ENCODE assay signal across 15 cellular contexts in genomic region chr4:147741190-147741788, GRCh38. TPM values are rescaled to one million over a fixed set of nuclear protein-coding genes. Genes with fewer than 3 reads are reported as not detected.
DNase-seq lines count a peak whose midpoint lies in the region; ATAC-seq and TF ChIP-seq lines count a peak whose summit lies in the region.
"Had no signal": no experiment of that assay in that cellular context is flagged by ENCODE, and none has a peak within 500 bp of the region (broad histone marks: within the 10 kb centered on the region; RNA-seq: fewer than 3 reads in every experiment).

No MANE protein-coding gene starts in this region.

- H3K4me1 Mint-ChIP-seq in activated CD8-positive, alpha-beta T cell treated with anti-CD3 and anti-CD28 coated beads, Interleukin-2, amount 10 ng/mL, durations not matched to agents 7 days and 5 days (ENCODE audit: low read depth) = peaks cover 25% of the 10 kb centered on the region
- H3K4me1 Mint-ChIP-seq in activated CD8-positive, alpha-beta T cell treated with anti-CD3 and anti-CD28 coated beads for 36 hours (ENCODE audit: low read depth) = peaks cover 9% of the 10 kb centered on the region
- H3K4me1 Mint-ChIP-seq in glutamatergic neuron (ENCODE audit: low read depth, unreplicated experiment) = peaks cover 25% of the 10 kb centered on the region
- peaks cover 39% of the 10 kb centered on the region for H3K4me1 Mint-ChIP-seq in type B pancreatic cell (ENCODE audit: unreplicated experiment)

- no peak overlapping the region for H3K4me3 Mint-ChIP-seq in activated CD8-positive, alpha-beta T cell treated with anti-CD3 and anti-CD28 coated beads, Interleukin-2, amount 10 ng/mL, durations not matched to agents 7 days and 5 days
- H3K4me3 Mint-ChIP-seq in activated CD8-positive, alpha-beta T cell treated with anti-CD3 and anti-CD28 coated beads for 36 hours = no peak overlapping the region
- no peak overlapping the region for H3K4me3 Mint-ChIP-seq in glutamatergic neuron (ENCODE audit: unreplicated experiment)
- H3K4me3 Mint-ChIP-seq in type B pancreatic cell = peak overlapping the region; percentile 65
- H3K4me3 Mint-ChIP-seq: activated naive CD8-positive, alpha-beta T cell had no signal

- no peak overlapping the region for H3K4me3 ChIP-seq in adipocyte (ENCODE audit: low read length)
- no peak overlapping the region for H3K4me3 ChIP-seq in coronary artery
- H3K4me3 ChIP-seq: left lung had no signal

- H3K36me3 Mint-ChIP-seq in activated CD8-positive, alpha-beta T cell treated with anti-CD3 and anti-CD28 coated beads, Interleukin-2, amount 10 ng/mL, durations not matched to agents 7 days and 5 days (ENCODE audit: low read depth) = no peaks in the 10 kb centered on the region
- H3K36me3 Mint-ChIP-seq in activated CD8-positive, alpha-beta T cell treated with anti-CD3 and anti-CD28 coated beads for 36 hours (ENCODE audit: low read depth) = peaks cover 3% of the 10 kb centered on the region
- H3K36me3 Mint-ChIP-seq in glutamatergic neuron (ENCODE audit: unreplicated experiment) (no peaks in the 10 kb centered on the region), type B pancreatic cell (peaks cover 14% of the 10 kb centered on the region)

- CTCF ChIA-PET in activated CD8-positive, alpha-beta T cell treated with anti-CD3 and anti-CD28 coated beads, Interleukin-2, amount 10 ng/mL, durations not matched to agents 7 days and 5 days (lab: Charles Lee) = interaction anchor here (1.0 to 3.3 kb wide), 2 partner anchors 10 to 125 kb away, joined by 3 to 20 read pairs; partner anchors contain the start of gene ARHGAP10
- CTCF ChIA-PET in activated CD8-positive, alpha-beta T cell treated with anti-CD3 and anti-CD28 coated beads for 36 hours (lab: Charles Lee) = interaction anchor here (5.4 kb wide), 1 partner anchor 125 kb away, joined by 39 read pairs; no protein-coding TSS in a partner anchor

- H3K9ac ChIP-seq in adipocyte (ENCODE audit: low read length) = no peak overlapping the region

- no peak for TF ChIP-seq CTCF in activated CD8-positive, alpha-beta T cell treated with anti-CD3 and anti-CD28 coated beads for 36 hours (IDR thresholded peaks at IDR 0.05)
- TF ChIP-seq CTCF in glutamatergic neuron (IDR thresholded peaks at IDR 0.05; ENCODE audit: partially characterized antibody, unreplicated experiment) (no peak), type B pancreatic cell (conservative IDR thresholded peaks at IDR 0.05) (no peak), coronary artery (IDR thresholded peaks at IDR 0.05) (no peak)

- no peaks in the 10 kb centered on the region for H3K9me3 Mint-ChIP-seq in activated CD8-positive, alpha-beta T cell treated with anti-CD3 and anti-CD28 coated beads, Interleukin-2, amount 10 ng/mL, durations not matched to agents 7 days and 5 days (ENCODE audit: insufficient read depth)
- H3K9me3 Mint-ChIP-seq in activated CD8-positive, alpha-beta T cell treated with anti-CD3 and anti-CD28 coated beads for 36 hours = no peaks in the 10 kb centered on the region
- H3K9me3 Mint-ChIP-seq in glutamatergic neuron (ENCODE audit: unreplicated experiment) = peaks cover 11% of the 10 kb centered on the region
- H3K9me3 Mint-ChIP-seq in type B pancreatic cell = peaks cover 4% of the 10 kb centered on the region

- intact Hi-C loops in activated CD8-positive, alpha-beta T cell treated with anti-CD3 and anti-CD28 coated beads for 36 hours (cut with micrococcal nuclease) = no loop called here

- H3K9me3 ChIP-seq in adipocyte (ENCODE audit: control insufficient read depth, low read length) = no peaks in the 10 kb centered on the region
- H3K9me3 ChIP-seq: left lung had no signal

- peaks cover 3% of the 10 kb centered on the region for H3K27me3 Mint-ChIP-seq in activated CD8-positive, alpha-beta T cell treated with anti-CD3 and anti-CD28 coated beads, Interleukin-2, amount 10 ng/mL, durations not matched to agents 7 days and 5 days (ENCODE audit: low read depth)
- no peaks in the 10 kb centered on the region for H3K27me3 Mint-ChIP-seq in activated CD8-positive, alpha-beta T cell treated with anti-CD3 and anti-CD28 coated beads for 36 hours
- H3K27me3 Mint-ChIP-seq in glutamatergic neuron (ENCODE audit: unreplicated experiment) = peaks cover 9% of the 10 kb centered on the region
- H3K27me3 Mint-ChIP-seq in type B pancreatic cell = no peaks in the 10 kb centered on the region
- H3K27me3 Mint-ChIP-seq: activated naive CD8-positive, alpha-beta T cell had no signal

- peak; percentile 11 for ATAC-seq in activated CD8-positive, alpha-beta T cell treated with anti-CD3 and anti-CD28 coated beads, Interleukin-2, amount 10 ng/mL, durations not matched to agents 7 days and 5 days
- ATAC-seq in activated CD8-positive, alpha-beta T cell treated with anti-CD3 and anti-CD28 coated beads for 36 hours = no peak
- ATAC-seq: left lung had no signal

- no peaks in the 10 kb centered on the region for H3K27me3 ChIP-seq in adipocyte (replicated peaks; ENCODE audit: control insufficient read depth, insufficient read depth, low read length)
- H3K27me3 ChIP-seq: left lung had no signal

- no peak overlapping the region for H3K27ac Mint-ChIP-seq in activated CD8-positive, alpha-beta T cell treated with anti-CD3 and anti-CD28 coated beads, Interleukin-2, amount 10 ng/mL, durations not matched to agents 7 days and 5 days
- H3K27ac Mint-ChIP-seq in activated CD8-positive, alpha-beta T cell treated with anti-CD3 and anti-CD28 coated beads for 36 hours = no peak overlapping the region
- peak overlapping the region; percentile 55 for H3K27ac Mint-ChIP-seq in glutamatergic neuron (ENCODE audit: unreplicated experiment)
- peak overlapping the region; percentile 91 for H3K27ac Mint-ChIP-seq in type B pancreatic cell
- H3K27ac Mint-ChIP-seq: activated naive CD8-positive, alpha-beta T cell had no signal

- peak overlapping the region in 1 of 2 donors; percentile 57 for H3K27ac ChIP-seq in coronary artery
- H3K27ac ChIP-seq: left lung had no signal

- no peaks in the 10 kb centered on the region for H3K36me3 ChIP-seq in adipocyte (ENCODE audit: control insufficient read depth, insufficient read depth, low read length, severe bottlenecking)
- H3K36me3 ChIP-seq: left lung had no signal

- H3K4me1 ChIP-seq in adipocyte (ENCODE audit: control insufficient read depth, insufficient read depth, low read length) = peaks cover 13% of the 10 kb centered on the region
- H3K4me1 ChIP-seq: left lung had no signal

- POLR2A ChIA-PET in activated CD8-positive, alpha-beta T cell treated with anti-CD3 and anti-CD28 coated beads, Interleukin-2, amount 10 ng/mL, durations not matched to agents 7 days and 5 days (lab: Charles Lee) = no interaction called here
- POLR2A ChIA-PET in activated CD8-positive, alpha-beta T cell treated with anti-CD3 and anti-CD28 coated beads for 36 hours (lab: Charles Lee) = no interaction called here

- DNase-seq in activated CD8-positive, alpha-beta T cell treated with anti-CD3 and anti-CD28 coated beads, Interleukin-2, amount 10 ng/mL, durations not matched to agents 7 days and 5 days = no peak
- no peak for DNase-seq in activated CD8-positive, alpha-beta T cell treated with anti-CD3 and anti-CD28 coated beads for 36 hours
- peak; percentile 67 for DNase-seq in adipocyte (ENCODE audit: low read depth)
- DNase-seq in glutamatergic neuron = no peak
- no peak for DNase-seq in type B pancreatic cell (ENCODE audit: extremely low spot score, unreplicated experiment)
- no peak for DNase-seq in CD1c-positive myeloid dendritic cell (ENCODE audit: extremely low spot score)
- DNase-seq in SKM-1 treated with dmso at 0.1 percent for 144 hours (lab: John Stamatoyannopoulos, UW; ENCODE audit: unreplicated experiment) = no peak
- DNase-seq in coronary artery (ENCODE audit: low spot score) = no peak
- DNase-seq: left lung; MM.1S; NCI-H2171; nucleus accumbens; stimulated activated CD4-positive, alpha-beta T cell treated with anti-CD3 and anti-CD28 coated beads, Interleukin-12 subunit alpha, Interleukin-12 subunit beta, amount 100 ng/mL, for 4 hours; trophoblast cell had no signal

RNA-seq across cellular contexts. Expression of gene ARHGAP10, which starts 9.4 kb away (rescaled TPM):
- total RNA-seq in activated CD8-positive, alpha-beta T cell treated with anti-CD3 and anti-CD28 coated beads, Interleukin-2, amount 10 ng/mL, durations not matched to agents 7 days and 5 days = 1 to 10 TPM; 6.3 to 7.1 TPM
- 1 to 10 TPM; 4.0 to 5.1 TPM for total RNA-seq in activated CD8-positive, alpha-beta T cell treated with anti-CD3 and anti-CD28 coated beads for 36 hours
- 19.7 TPM for total RNA-seq in glutamatergic neuron (ENCODE audit: unreplicated experiment)
- total RNA-seq in type B pancreatic cell (ENCODE audit: low replicate concordance) = 25.2 and 25.5 TPM in 2 replicates

RNA-seq across cellular contexts. Expression of gene PRMT9, which starts 57.3 kb away (rescaled TPM):
- total RNA-seq in activated CD8-positive, alpha-beta T cell treated with anti-CD3 and anti-CD28 coated beads, Interleukin-2, amount 10 ng/mL, durations not matched to agents 7 days and 5 days = 10 to 100 TPM; 12.5 to 13.4 TPM
- total RNA-seq in activated CD8-positive, alpha-beta T cell treated with anti-CD3 and anti-CD28 coated beads for 36 hours = 1 to 10 TPM; 7.4 to 8.8 TPM
- total RNA-seq in glutamatergic neuron (ENCODE audit: unreplicated experiment) (8.9 TPM), type B pancreatic cell (ENCODE audit: low replicate concordance) (9.2 and 12.5 TPM in 2 replicates)

Comparison
In these comparisons a context has a peak if more than half of its experiments do, and no peak if none do; other contexts are left out.
1. H3K27ac Mint-ChIP-seq: peak in glutamatergic neuron (single experiment) and type B pancreatic cell (single experiment); none in activated CD8-positive, alpha-beta T cell treated with anti-CD3 and anti-CD28 coated beads, Interleukin-2, amount 10 ng/mL, durations not matched to agents 7 days and 5 days (single experiment) and activated CD8-positive, alpha-beta T cell treated with anti-CD3 and anti-CD28 coated beads for 36 hours (single experiment).